Comparison of ENCODE assay signal across 8 cellular contexts in genomic region chr17:44222112-44222869, GRCh38. TPM values are rescaled to one million over a fixed set of nuclear protein-coding genes. Genes with fewer than 3 reads are reported as not detected.
A peak's percentile ranks its signal among the peaks of the same experiment; 100 is the strongest.
DNase-seq lines count a peak whose midpoint lies in the region; ATAC-seq and TF ChIP-seq lines count a peak whose summit lies in the region.

No MANE protein-coding gene starts in this region.

- H3K27me3 Mint-ChIP-seq in activated T-cell treated with anti-CD3 and anti-CD28 coated beads, Interleukin-2, amount 50 U/mL, for 4 hours (ENCODE audit: low read depth), result no peaks in the 10 kb centered on the region

- H3K36me3 ChIP-seq in HAP-1 (replicated peaks), result no peaks in the 10 kb centered on the region; the same call in 1 of the 2 replicates
- no peaks in the 10 kb centered on the region for H3K36me3 ChIP-seq in fibroblast of lung (ENCODE audit: control insufficient read depth, insufficient read depth, low read length)
- H3K36me3 ChIP-seq in mucosa of rectum (ENCODE audit: control insufficient read depth in 2 of 2, insufficient read depth in 2 of 2, low read length in 2 of 2), result peaks cover 0 to 2% of the 10 kb centered on the region in 2 donors
- no peaks in the 10 kb centered on the region for H3K36me3 ChIP-seq in transverse colon

- in situ Hi-C loops in HAP-1 (cut with MboI; ENCODE audit: low sequenced_read_pairs) (no loop called here), transverse colon (cut with MboI; ENCODE audit: low pct_ligation_motif_present in 1 of 4, low pct_unique_long_range_greater_than_20kb in 1 of 4, low sequenced_read_pairs in 3 of 4) (no loop called here)

- intact Hi-C loops in transverse colon (cut with DNase I; ENCODE audit: low total_unique reads), result no loop called here

- peak overlapping the region; percentile 47 for H2AFZ ChIP-seq in fibroblast of lung (ENCODE audit: low read length)

- no peaks in the 10 kb centered on the region for H3K9me3 Mint-ChIP-seq in activated T-cell treated with anti-CD3 and anti-CD28 coated beads, Interleukin-2, amount 50 U/mL, for 4 hours

- H4K20me1 ChIP-seq in fibroblast of lung (ENCODE audit: control insufficient read depth, extremely low read depth, insufficient read depth, low read length), result no peaks in the 10 kb centered on the region

- peak; percentile 51 for TF ChIP-seq POLR2A in transverse colon (IDR thresholded peaks at IDR 0.05)

- no peaks in the 10 kb centered on the region for H3K27me3 ChIP-seq in HAP-1 (ENCODE audit: low read depth)
- H3K27me3 ChIP-seq in fibroblast of lung (ENCODE audit: control insufficient read depth, insufficient read depth, low read length), result no peaks in the 10 kb centered on the region
- no peaks in the 10 kb centered on the region for H3K27me3 ChIP-seq in mucosa of rectum (ENCODE audit: control insufficient read depth in 2 of 2, insufficient read depth in 2 of 2, low read length in 2 of 2)
- no peaks in the 10 kb centered on the region for H3K27me3 ChIP-seq in transverse colon

- H3K4me1 Mint-ChIP-seq in activated T-cell treated with anti-CD3 and anti-CD28 coated beads, Interleukin-2, amount 50 U/mL, for 4 hours (ENCODE audit: low read depth), result peaks cover 16% of the 10 kb centered on the region

- ATAC-seq in activated T-cell treated with anti-CD3 and anti-CD28 coated beads, Interleukin-2, amount 50 U/mL, for 4 hours, result no peak

- H3K4me3 Mint-ChIP-seq in activated T-cell treated with anti-CD3 and anti-CD28 coated beads, Interleukin-2, amount 50 U/mL, for 4 hours, result peak overlapping the region; percentile 92

- peak overlapping the region; percentile 86 for H3K4me2 ChIP-seq in fibroblast of lung (ENCODE audit: extremely low read depth, insufficient read depth, low read length)

- H3K9me3 ChIP-seq in HAP-1 (no peaks in the 10 kb centered on the region), fibroblast of lung (ENCODE audit: control insufficient read depth, insufficient read depth, low read depth, low read length) (no peaks in the 10 kb centered on the region), mucosa of rectum (ENCODE audit: control insufficient read depth in 2 of 2, low read length in 2 of 2) (no peaks in the 10 kb centered on the region), transverse colon (no peaks in the 10 kb centered on the region)

- H3K4me1 ChIP-seq in HAP-1 (peaks cover 7% of the 10 kb centered on the region), fibroblast of lung (ENCODE audit: control insufficient read depth, extremely low read depth, insufficient read depth, low read length) (peaks cover 18% of the 10 kb centered on the region), mucosa of rectum (ENCODE audit: control insufficient read depth in 2 of 2, insufficient read depth in 2 of 2, low read length in 2 of 2) (peaks cover 27 to 28% of the 10 kb centered on the region in 2 donors), transverse colon (peaks cover 21 to 37% (median 32%) of the 10 kb centered on the region in 4 donors)

- peak overlapping the region; percentile 46 for H3K9ac ChIP-seq in fibroblast of lung (ENCODE audit: insufficient read depth, low read length)
- peak overlapping the region; percentile 79 to 95 for H3K9ac ChIP-seq in mucosa of rectum (ENCODE audit: low read depth in 1 of 2, low read length in 2 of 2)

- peak overlapping the region; percentile 76 for H3K4me3 ChIP-seq in HAP-1
- peak overlapping the region; percentile 53 to 92 (median 78) for H3K4me3 ChIP-seq in fibroblast of lung (replicated peaks in 1 of 4; ENCODE audit: control extremely low read depth in 1 of 4, insufficient read depth in 1 of 4, low read depth in 3 of 4, low read length in 4 of 4)
- peak overlapping the region; percentile 78 to 84 for H3K4me3 ChIP-seq in mucosa of rectum (ENCODE audit: low read length in 2 of 2)
- peak overlapping the region; percentile 25 to 98 (median 90) for H3K4me3 ChIP-seq in transverse colon

- peaks cover 21% of the 10 kb centered on the region for H3K79me2 ChIP-seq in fibroblast of lung (ENCODE audit: control insufficient read depth, insufficient read depth, low read length)

- DNase-seq in C1 segment of cervical spinal cord (lab: John Stamatoyannopoulos, UW) (peak in 13 of 14 donors; percentile 51 to 91 (median 77)), HAP-1 (ENCODE audit: low spot score in 2 of 2) (peak; percentile 76 to 80), NCI-H774 (lab: John Stamatoyannopoulos, UW) (peak; percentile 80), fibroblast of lung (ENCODE audit: low read depth in 2 of 2) (peak; percentile 74 to 77), transverse colon (peak; percentile 83)
- DNase-seq in activated T-cell treated with anti-CD3 and anti-CD28 coated beads, Interleukin-2, amount 50 U/mL, for 4 hours, result no peak
- no peak for DNase-seq in NK-92 treated with Interleukin-12 subunit alpha and Interleukin-12 subunit beta, amount 100 ng/mL, for 24 hours (lab: John Stamatoyannopoulos, UW)

- TF ChIP-seq CTCF in fibroblast of lung (conservative IDR thresholded peaks at IDR 0.05 in 1 of 2, IDR thresholded peaks at IDR 0.05 in 1 of 2; ENCODE audit: low read depth in 1 of 2, low read length in 2 of 2) (peak; percentile 13 to 17), transverse colon (IDR thresholded peaks at IDR 0.05) (peak in 2 of 5 experiments; percentile 17 to 24)

- peaks cover 3% of the 10 kb centered on the region for H3K36me3 Mint-ChIP-seq in activated T-cell treated with anti-CD3 and anti-CD28 coated beads, Interleukin-2, amount 50 U/mL, for 4 hours (ENCODE audit: insufficient read depth)

- H3K27ac ChIP-seq in fibroblast of lung (ENCODE audit: insufficient read depth, low read length) (peak overlapping the region; percentile 79), mucosa of rectum (ENCODE audit: low read depth in 2 of 2, low read length in 2 of 2) (peak overlapping the region; percentile 96 to 97), transverse colon (peak overlapping the region; percentile 99 to 100 (median 100))

- 9 to 14% methylated on average over 16 to 36 of the region's 36 CpGs for WGBS in transverse colon (ENCODE audit: low coverage in 1 of 2), 2 donors

- no peak for TF ChIP-seq EP300 in transverse colon (IDR thresholded peaks at IDR 0.05; ENCODE audit: low read depth)

RNA-seq across cellular contexts. Expression of gene UBTF, which starts 2.8 kb away (rescaled TPM):
- 100 to 1,000 TPM; 147 to 158 (median 154) TPM for total RNA-seq in activated T-cell treated with anti-CD3 and anti-CD28 coated beads, Interleukin-2, amount 50 U/mL, for 4 hours
- total RNA-seq in fibroblast of lung, result 42.1 and 49.8 TPM in 2 replicates
- 25.1 and 34.3 TPM in 2 replicates for polyA plus RNA-seq in fibroblast of lung
- polyA plus RNA-seq in fibroblast of lung (2012), result 47.9 and 55.9 TPM in 2 replicates
- 33.1 and 43.0 TPM in 2 replicates for polyA minus RNA-seq in fibroblast of lung (ENCODE audit: low replicate concordance)
- 10 to 100 TPM; 49.4 to 61.6 (median 60.4) TPM for total RNA-seq in transverse colon

RNA-seq across cellular contexts. Expression of gene ATXN7L3, which starts 22.6 kb away (rescaled TPM):
- total RNA-seq in activated T-cell treated with anti-CD3 and anti-CD28 coated beads, Interleukin-2, amount 50 U/mL, for 4 hours, result 100 to 1,000 TPM; 101 to 111 (median 110) TPM
- total RNA-seq in fibroblast of lung (33.6 and 36.5 TPM in 2 replicates), transverse colon (10 to 100 TPM; 44.1 to 77.4 (median 52.3) TPM)
- polyA plus RNA-seq in fibroblast of lung, result 31.8 and 34.8 TPM in 2 replicates
- 32.2 and 32.5 TPM in 2 replicates for polyA plus RNA-seq in fibroblast of lung (2012)
- 60.1 and 67.0 TPM in 2 replicates for polyA minus RNA-seq in fibroblast of lung (ENCODE audit: low replicate concordance)

RNA-seq across cellular contexts. Expression of gene TMUB2, which starts 35.5 kb away (rescaled TPM):
- 10 to 100 TPM; 15.2 to 19.6 (median 17.9) TPM for total RNA-seq in activated T-cell treated with anti-CD3 and anti-CD28 coated beads, Interleukin-2, amount 50 U/mL, for 4 hours
- total RNA-seq in fibroblast of lung (36.2 and 45.4 TPM in 2 replicates), transverse colon (10 to 100 TPM; 53.4 to 70.5 (median 60.6) TPM)
- polyA plus RNA-seq in fibroblast of lung, result 33.1 and 37.3 TPM in 2 replicates
- polyA plus RNA-seq in fibroblast of lung (2012), result 28.1 and 31.8 TPM in 2 replicates
- polyA minus RNA-seq in fibroblast of lung (ENCODE audit: low replicate concordance), result 40.5 and 47.1 TPM in 2 replicates

RNA-seq across cellular contexts. Expression of gene SLC4A1, which starts 45.6 kb away (rescaled TPM):
- total RNA-seq in activated T-cell treated with anti-CD3 and anti-CD28 coated beads, Interleukin-2, amount 50 U/mL, for 4 hours, result not detected
- total RNA-seq in fibroblast of lung, result not detected in 2 replicates
- polyA plus RNA-seq in fibroblast of lung, result not detected in 2 replicates
- polyA plus RNA-seq in fibroblast of lung (2012), result not detected in 2 replicates
- not detected in 2 replicates for polyA minus RNA-seq in fibroblast of lung (ENCODE audit: low replicate concordance)
- not detected for total RNA-seq in transverse colon

RNA-seq across cellular contexts. Expression of gene ASB16, which starts 51.8 kb away (rescaled TPM):
- total RNA-seq in activated T-cell treated with anti-CD3 and anti-CD28 coated beads, Interleukin-2, amount 50 U/mL, for 4 hours, result under 1 TPM in 2 of 3 donors, not detected in 1; 0.08 to 0.11 TPM
- total RNA-seq in fibroblast of lung (under 0.01 and 0.17 TPM in 2 replicates), transverse colon (1 to 10 TPM in 2 of 4 donors, not detected in 2; 1.2 to 2.6 TPM)
- 0.07 TPM in 1 of 2 replicates, not detected in the other for polyA plus RNA-seq in fibroblast of lung
- 0.48 and 0.63 TPM in 2 replicates for polyA plus RNA-seq in fibroblast of lung (2012)
- polyA minus RNA-seq in fibroblast of lung (ENCODE audit: low replicate concordance), result 1.1 and 1.5 TPM in 2 replicates

Comparison
In these comparisons a context has a peak if more than half of its experiments do, and no peak if none do; other contexts are left out.
1. DNase-seq: peak in C1 segment of cervical spinal cord (13 of 14), HAP-1 (2 of 2), NCI-H774 (single experiment), fibroblast of lung (2 of 2) and transverse colon (single experiment); none in activated T-cell treated with anti-CD3 and anti-CD28 coated beads, Interleukin-2, amount 50 U/mL, for 4 hours (single experiment) and NK-92 treated with Interleukin-12 subunit alpha and Interleukin-12 subunit beta, amount 100 ng/mL, for 24 hours (single experiment).
2. Peak in every context shown above with its lines, with median percentiles within 50 percentile points of each other: H3K4me3 ChIP-seq and H3K27ac ChIP-seq.